Comparison of ENCODE assay signal across 1 cellular context in the genomic region with DNA sequence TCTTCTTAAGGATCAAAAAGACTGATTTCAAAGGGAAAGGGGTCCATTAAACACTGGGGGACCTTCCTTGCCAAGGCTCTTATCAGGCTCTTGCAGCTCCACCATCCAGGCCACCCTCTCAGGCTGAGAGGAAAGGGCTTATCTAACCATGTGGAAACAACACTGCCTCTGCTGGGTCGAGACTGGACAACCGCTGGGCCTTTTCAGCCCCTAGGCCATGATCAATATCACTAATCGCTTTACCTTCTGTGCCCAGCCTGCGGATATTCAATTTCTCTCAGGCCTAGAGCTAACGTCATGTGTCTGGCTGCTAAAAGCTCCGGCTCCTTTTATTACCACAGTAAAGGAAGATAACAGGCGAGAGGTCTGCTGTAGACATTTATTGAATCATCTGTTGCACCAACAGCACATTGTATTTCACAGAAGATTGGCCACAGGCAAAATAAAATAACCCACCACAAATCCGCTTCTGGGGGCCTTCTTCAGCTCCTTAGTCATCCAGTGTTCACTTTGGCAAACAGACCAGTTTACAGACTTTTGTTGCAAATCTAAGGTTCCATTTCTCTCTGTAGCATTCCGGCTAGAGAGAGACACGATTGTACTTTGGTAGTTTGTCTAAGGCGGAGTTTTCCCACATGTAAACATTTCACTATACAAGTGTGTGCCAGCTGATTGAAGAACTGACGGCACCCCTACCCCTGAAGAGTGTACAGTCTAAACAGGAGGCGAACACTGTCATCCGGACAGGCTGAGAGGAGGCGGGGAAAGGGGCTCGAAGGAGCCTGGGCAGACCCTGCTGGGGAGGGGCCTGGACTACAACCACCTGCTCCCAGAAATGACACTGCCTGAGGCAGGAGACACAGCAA.
A peak's percentile ranks its signal among the peaks of the same experiment; 100 is the strongest.
TF ChIP-seq lines count a peak whose summit lies in the region.

No MANE protein-coding gene starts in this region.

TF ChIP-seq in K562, 482 proteins besides CTCF, POLR2A, EP300 and RAD21 (continued from another document and continues in another):
- TF ChIP-seq, protein P1, sequence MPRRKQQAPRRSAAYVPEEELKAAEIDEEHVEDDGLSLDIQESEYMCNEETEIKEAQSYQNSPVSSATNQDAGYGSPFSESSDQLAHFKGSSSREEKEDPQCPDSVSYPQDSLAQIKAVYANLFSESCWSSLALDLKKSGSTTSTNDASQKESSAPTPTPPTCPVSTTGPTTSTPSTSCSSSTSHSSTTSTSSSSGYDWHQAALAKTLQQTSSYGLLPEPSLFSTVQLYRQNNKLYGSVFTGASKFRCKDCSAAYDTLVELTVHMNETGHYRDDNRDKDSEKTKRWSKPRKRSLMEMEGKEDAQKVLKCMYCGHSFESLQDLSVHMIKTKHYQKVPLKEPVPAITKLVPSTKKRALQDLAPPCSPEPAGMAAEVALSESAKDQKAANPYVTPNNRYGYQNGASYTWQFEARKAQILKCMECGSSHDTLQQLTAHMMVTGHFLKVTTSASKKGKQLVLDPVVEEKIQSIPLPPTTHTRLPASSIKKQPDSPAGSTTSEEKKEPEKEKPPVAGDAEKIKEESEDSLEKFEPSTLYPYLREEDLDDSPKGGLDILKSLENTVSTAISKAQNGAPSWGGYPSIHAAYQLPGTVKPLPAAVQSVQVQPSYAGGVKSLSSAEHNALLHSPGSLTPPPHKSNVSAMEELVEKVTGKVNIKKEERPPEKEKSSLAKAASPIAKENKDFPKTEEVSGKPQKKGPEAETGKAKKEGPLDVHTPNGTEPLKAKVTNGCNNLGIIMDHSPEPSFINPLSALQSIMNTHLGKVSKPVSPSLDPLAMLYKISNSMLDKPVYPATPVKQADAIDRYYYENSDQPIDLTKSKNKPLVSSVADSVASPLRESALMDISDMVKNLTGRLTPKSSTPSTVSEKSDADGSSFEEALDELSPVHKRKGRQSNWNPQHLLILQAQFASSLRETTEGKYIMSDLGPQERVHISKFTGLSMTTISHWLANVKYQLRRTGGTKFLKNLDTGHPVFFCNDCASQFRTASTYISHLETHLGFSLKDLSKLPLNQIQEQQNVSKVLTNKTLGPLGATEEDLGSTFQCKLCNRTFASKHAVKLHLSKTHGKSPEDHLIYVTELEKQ (CRISPR knock-in tag; IDR thresholded peaks at IDR 0.05) = no peak
- TF ChIP-seq HINFP (tag; conservative IDR thresholded peaks at IDR 0.05; ENCODE audit: low read depth) = no peak
- TF ChIP-seq ZNF76 (CRISPR knock-in tag; IDR thresholded peaks at IDR 0.05; ENCODE audit: borderline replicate concordance) = no peak
- no peak for TF ChIP-seq ZNF57 (CRISPR knock-in tag; IDR thresholded peaks at IDR 0.05)
- no peak for TF ChIP-seq ZNF140 (CRISPR knock-in tag; IDR thresholded peaks at IDR 0.05)
- no peak for TF ChIP-seq BDP1 (IDR thresholded peaks at IDR 0.05; ENCODE audit: insufficient read depth, insufficient read length)
- no peak for TF ChIP-seq ZZZ3 (IDR thresholded peaks at IDR 0.05)
- TF ChIP-seq MCM5 (IDR thresholded peaks at IDR 0.05; ENCODE audit: low read depth) = no peak
- TF ChIP-seq BRCA1 (IDR thresholded peaks at IDR 0.05) = no peak
- TF ChIP-seq BRCA1 (CRISPR knock-in tag; IDR thresholded peaks at IDR 0.05) = no peak
- TF ChIP-seq ARID4B (CRISPR knock-in tag; IDR thresholded peaks at IDR 0.05) = no peak
- peak; percentile 85 for TF ChIP-seq NEUROD1 (IDR thresholded peaks at IDR 0.05; ENCODE audit: borderline replicate concordance, low read depth, low read length, partially characterized antibody)
- TF ChIP-seq U2AF1 (optimal IDR thresholded peaks at IDR 0.05; ENCODE audit: low read depth, low read length) = no peak
- TF ChIP-seq HEY1 (CRISPR knock-in tag; IDR thresholded peaks at IDR 0.05; ENCODE audit: borderline replicate concordance) = no peak
- TF ChIP-seq JUNB (CRISPR knock-in tag; conservative IDR thresholded peaks at IDR 0.05) = no peak
- no peak for TF ChIP-seq KHSRP (IDR thresholded peaks at IDR 0.05)
- no peak for TF ChIP-seq KLF1 (tag; IDR thresholded peaks at IDR 0.05)
- no peak for TF ChIP-seq ETV5 (CRISPR knock-in tag; IDR thresholded peaks at IDR 0.05; ENCODE audit: low read depth)
- no peak for TF ChIP-seq ZNF561 (CRISPR knock-in tag; conservative IDR thresholded peaks at IDR 0.05)
- no peak for TF ChIP-seq BRD4 (IDR thresholded peaks at IDR 0.05)
- TF ChIP-seq GABPB2 (CRISPR knock-in tag; conservative IDR thresholded peaks at IDR 0.05) = no peak
- 0 out of 2 replicates have a peak, but pooled peaks have one; percentile 40 for TF ChIP-seq HDAC8 (tag; IDR thresholded peaks at IDR 0.05)
- no peak for TF ChIP-seq SRSF1 (IDR thresholded peaks at IDR 0.05; ENCODE audit: low read depth, low read length)
- TF ChIP-seq CAMTA2 (CRISPR knock-in tag; conservative IDR thresholded peaks at IDR 0.05) = no peak
- TF ChIP-seq, protein P2, sequence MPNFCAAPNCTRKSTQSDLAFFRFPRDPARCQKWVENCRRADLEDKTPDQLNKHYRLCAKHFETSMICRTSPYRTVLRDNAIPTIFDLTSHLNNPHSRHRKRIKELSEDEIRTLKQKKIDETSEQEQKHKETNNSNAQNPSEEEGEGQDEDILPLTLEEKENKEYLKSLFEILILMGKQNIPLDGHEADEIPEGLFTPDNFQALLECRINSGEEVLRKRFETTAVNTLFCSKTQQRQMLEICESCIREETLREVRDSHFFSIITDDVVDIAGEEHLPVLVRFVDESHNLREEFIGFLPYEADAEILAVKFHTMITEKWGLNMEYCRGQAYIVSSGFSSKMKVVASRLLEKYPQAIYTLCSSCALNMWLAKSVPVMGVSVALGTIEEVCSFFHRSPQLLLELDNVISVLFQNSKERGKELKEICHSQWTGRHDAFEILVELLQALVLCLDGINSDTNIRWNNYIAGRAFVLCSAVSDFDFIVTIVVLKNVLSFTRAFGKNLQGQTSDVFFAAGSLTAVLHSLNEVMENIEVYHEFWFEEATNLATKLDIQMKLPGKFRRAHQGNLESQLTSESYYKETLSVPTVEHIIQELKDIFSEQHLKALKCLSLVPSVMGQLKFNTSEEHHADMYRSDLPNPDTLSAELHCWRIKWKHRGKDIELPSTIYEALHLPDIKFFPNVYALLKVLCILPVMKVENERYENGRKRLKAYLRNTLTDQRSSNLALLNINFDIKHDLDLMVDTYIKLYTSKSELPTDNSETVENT (CRISPR knock-in tag; IDR thresholded peaks at IDR 0.05) = 0 out of 2 replicates have a peak, but pooled peaks have one; percentile 10
- TF ChIP-seq ZNF197 (CRISPR knock-in tag; IDR thresholded peaks at IDR 0.05; ENCODE audit: low read depth) = no peak; the same call in 1 of the 2 replicates
- TF ChIP-seq PYGO2 (tag; IDR thresholded peaks at IDR 0.05) = no peak
- TF ChIP-seq POLR2H (tag; IDR thresholded peaks at IDR 0.05; ENCODE audit: low read depth) = 0 out of 2 replicates have a peak, but pooled peaks have one; percentile 14
- no peak for TF ChIP-seq MLX (CRISPR knock-in tag; conservative IDR thresholded peaks at IDR 0.05)
- TF ChIP-seq ELF2 (CRISPR knock-in tag; IDR thresholded peaks at IDR 0.05) = no peak
- no peak for TF ChIP-seq ZNF764 (CRISPR knock-in tag; IDR thresholded peaks at IDR 0.05; ENCODE audit: low read depth)
- TF ChIP-seq KAT8 (IDR thresholded peaks at IDR 0.05; ENCODE audit: low read depth) = no peak
- no peak for TF ChIP-seq NELFE (IDR thresholded peaks at IDR 0.05; ENCODE audit: insufficient read depth, insufficient read length)
- no peak for TF ChIP-seq RB1 (IDR thresholded peaks at IDR 0.05; ENCODE audit: low read depth)
- no peak for TF ChIP-seq SRSF9 (IDR thresholded peaks at IDR 0.05; ENCODE audit: borderline replicate concordance, low read depth, low read length)
- TF ChIP-seq SAFB (IDR thresholded peaks at IDR 0.05; ENCODE audit: borderline replicate concordance, low read depth, low read length) = no peak
- no peak for TF ChIP-seq ZNF780A (CRISPR knock-in tag; IDR thresholded peaks at IDR 0.05)
- peak; percentile 60; the same call in 1 of the 2 replicates for TF ChIP-seq CTBP1 (IDR thresholded peaks at IDR 0.05; ENCODE audit: borderline replicate concordance)
- TF ChIP-seq ZNF436 (CRISPR knock-in tag; IDR thresholded peaks at IDR 0.05) = no peak
- TF ChIP-seq, protein P3, sequence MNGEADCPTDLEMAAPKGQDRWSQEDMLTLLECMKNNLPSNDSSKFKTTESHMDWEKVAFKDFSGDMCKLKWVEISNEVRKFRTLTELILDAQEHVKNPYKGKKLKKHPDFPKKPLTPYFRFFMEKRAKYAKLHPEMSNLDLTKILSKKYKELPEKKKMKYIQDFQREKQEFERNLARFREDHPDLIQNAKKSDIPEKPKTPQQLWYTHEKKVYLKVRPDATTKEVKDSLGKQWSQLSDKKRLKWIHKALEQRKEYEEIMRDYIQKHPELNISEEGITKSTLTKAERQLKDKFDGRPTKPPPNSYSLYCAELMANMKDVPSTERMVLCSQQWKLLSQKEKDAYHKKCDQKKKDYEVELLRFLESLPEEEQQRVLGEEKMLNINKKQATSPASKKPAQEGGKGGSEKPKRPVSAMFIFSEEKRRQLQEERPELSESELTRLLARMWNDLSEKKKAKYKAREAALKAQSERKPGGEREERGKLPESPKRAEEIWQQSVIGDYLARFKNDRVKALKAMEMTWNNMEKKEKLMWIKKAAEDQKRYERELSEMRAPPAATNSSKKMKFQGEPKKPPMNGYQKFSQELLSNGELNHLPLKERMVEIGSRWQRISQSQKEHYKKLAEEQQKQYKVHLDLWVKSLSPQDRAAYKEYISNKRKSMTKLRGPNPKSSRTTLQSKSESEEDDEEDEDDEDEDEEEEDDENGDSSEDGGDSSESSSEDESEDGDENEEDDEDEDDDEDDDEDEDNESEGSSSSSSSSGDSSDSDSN (IDR thresholded peaks at IDR 0.05; ENCODE audit: borderline replicate concordance in 1 of 2, low read depth in 2 of 2, low read length in 2 of 2) = no peak
- TF ChIP-seq MCM7 (IDR thresholded peaks at IDR 0.05) = no peak
- peak; percentile 37 for TF ChIP-seq KDM5B (IDR thresholded peaks at IDR 0.05; ENCODE audit: insufficient replicate concordance, low read depth, low read length)
- TF ChIP-seq HIVEP1 (CRISPR knock-in tag; IDR thresholded peaks at IDR 0.05) = no peak
- no peak for TF ChIP-seq SNAPC5 (CRISPR knock-in tag; IDR thresholded peaks at IDR 0.05)
- TF ChIP-seq ZFP36 (IDR thresholded peaks at IDR 0.05; ENCODE audit: low read depth, low read length, partially characterized antibody) = peak; percentile 46
- TF ChIP-seq NONO (IDR thresholded peaks at IDR 0.05; ENCODE audit: low read depth in 2 of 2, low read length in 1 of 2) = no peak
- peak; percentile 69 for TF ChIP-seq EP400 (IDR thresholded peaks at IDR 0.05)
- TF ChIP-seq POLR2AphosphoS5 (IDR thresholded peaks at IDR 0.05; ENCODE audit: control insufficient read depth, insufficient read depth, low read depth, low read length) = peak; percentile 95
- TF ChIP-seq POLR2B (IDR thresholded peaks at IDR 0.05; ENCODE audit: low read depth, partially characterized antibody) = no peak
